21 cellular contexts compared by ENCODE assay signal in genomic region chr21:35833388-35833787, GRCh38.
"Had no signal": no experiment of that assay in that cellular context is flagged by ENCODE, and none has a peak within 500 bp of the region (broad histone marks: within the 10 kb centered on the region; RNA-seq: fewer than 3 reads in every experiment).

No MANE protein-coding gene starts in this region.

- H3K4me2 ChIP-seq: SK-N-SH had no signal

- H3K9ac ChIP-seq: SK-N-SH had no signal

- H3K36me3 ChIP-seq: MG63 had no signal

- H3K27me3 ChIP-seq: MG63 had no signal

- H3K4me3 ChIP-seq: MG63 had no signal

- DNase-seq: KBM-7, MG63, NCI-H1092, NCI-H1105 treated with DMSO at 0.1 percent for 48 hours, NCI-H1417 treated with DMSO at 0.1 percent for 48 hours, NCI-H146, NCI-H1694 treated with DMSO at 0.1 percent for 48 hours, NCI-H1930, NCI-H2081 treated with DMSO at 0.1 percent for 48 hours, NCI-H2171, NCI-H226, NCI-H446, NCI-H510A, NCI-H524 treated with DMSO at 0.1 percent for 48 hours, NCI-H69, NCI-H774, Right ventricle myocardium superior, RPMI8226, SK-N-SH, SW 1271 had no signal

- H3K9me3 ChIP-seq: MG63, SK-N-SH had no signal

- H3K27ac ChIP-seq: HL-60 had no signal
